ENCODE assay signal across 26 cellular contexts in genomic region chr4:80475781-80476180, GRCh38.
"Had no signal": no experiment of that assay in that cellular context is flagged by ENCODE, and none has a peak within 500 bp of the region (broad histone marks: within the 10 kb centered on the region; RNA-seq: fewer than 3 reads in every experiment).

No MANE protein-coding gene starts in this region.

- H2AFZ ChIP-seq: neural progenitor cell had no signal

- H3K27me3 ChIP-seq: esophagus squamous epithelium, gastrocnemius medialis, heart left ventricle, left lung, neural progenitor cell, transverse colon had no signal

- H3K4me1 Mint-ChIP-seq: stimulated activated naive B cell treated with anti-CD40 and anti-IgM and Interleukin-4, amounts not matched to agents 10 μg/mL and 1 μg/mL and 100 μg/mL, for 72 hours had no signal

- H3K4me1 ChIP-seq: gastrocnemius medialis, heart left ventricle, left lung, neural progenitor cell, psoas muscle had no signal

- H3K4me3 ChIP-seq: esophagus squamous epithelium, gastrocnemius medialis, heart left ventricle, left lung, mucosa of descending colon, neural progenitor cell, psoas muscle, transverse colon had no signal

- H3K4me3 Mint-ChIP-seq: effector memory CD8-positive, alpha-beta T cell; mesothelial cell of epicardium; naive B cell; nephron; neural progenitor cell; stimulated activated naive B cell treated with anti-CD40 and anti-IgM and Interleukin-4, amounts not matched to agents 10 μg/mL and 1 μg/mL and 100 μg/mL, for 72 hours; stimulated activated naive CD8-positive, alpha-beta T cell treated with anti-CD3 and anti-CD28 coated beads, Interleukin-15, Interleukin-2, amounts not matched to agents 100 ng/mL and 50 ng/mL, for 24 hours had no signal

- H3K36me3 Mint-ChIP-seq: mesothelial cell of epicardium; naive B cell; neural progenitor cell; stimulated activated naive B cell treated with anti-CD40 and anti-IgM and Interleukin-4, amounts not matched to agents 10 μg/mL and 1 μg/mL and 100 μg/mL, for 72 hours had no signal

- FAIRE-seq: endometrium, islet of Langerhans, small intestine had no signal

- H3K9me3 Mint-ChIP-seq: mesothelial cell of epicardium; nephron; neural progenitor cell; stimulated activated naive B cell treated with anti-CD40 and anti-IgM and Interleukin-4, amounts not matched to agents 10 μg/mL and 1 μg/mL and 100 μg/mL, for 72 hours had no signal

- H3K4me2 ChIP-seq: neural progenitor cell had no signal

- H3K27me3 Mint-ChIP-seq: effector memory CD8-positive, alpha-beta T cell; stimulated activated naive B cell treated with anti-CD40 and anti-IgM and Interleukin-4, amounts not matched to agents 10 μg/mL and 1 μg/mL and 100 μg/mL, for 72 hours; stimulated activated naive CD8-positive, alpha-beta T cell treated with anti-CD3 and anti-CD28 coated beads, Interleukin-15, Interleukin-2, amounts not matched to agents 100 ng/mL and 50 ng/mL, for 24 hours had no signal

- H3K9ac ChIP-seq: neural progenitor cell had no signal

- DNase-seq: cortex of kidney; effector memory CD8-positive, alpha-beta T cell; erythroblast; esophagus squamous epithelium; foreskin fibroblast; gastrocnemius medialis; heart left ventricle; hippocampal formation; left cardiac atrium; left lung; mesenchymal stem cell; mucosa of descending colon; naive B cell; psoas muscle; right cardiac atrium; small intestine; stimulated activated CD4-positive, alpha-beta T cell treated with anti-CD3 and anti-CD28 coated beads, Interleukin-15, amount 100 ng/mL, for 24 hours; stimulated activated CD4-positive, alpha-beta T cell treated with anti-CD3 and anti-CD28 coated beads, Interleukin-2, amount 100 ng/mL, for 48 hours; stimulated activated naive B cell treated with anti-CD40 and anti-IgM and Interleukin-4, amounts not matched to agents 10 μg/mL and 1 μg/mL and 100 μg/mL, for 72 hours; transverse colon had no signal

- H3K9me3 ChIP-seq: esophagus squamous epithelium, gastrocnemius medialis, left lung, mucosa of descending colon, psoas muscle, transverse colon had no signal

- H3K36me3 ChIP-seq: esophagus squamous epithelium, gastrocnemius medialis, heart left ventricle, left lung, neural progenitor cell, transverse colon had no signal

- ATAC-seq: effector memory CD8-positive, alpha-beta T cell; heart left ventricle; left cardiac atrium; left lung; mucosa of descending colon; stimulated activated naive B cell treated with anti-CD40 and anti-IgM and Interleukin-4, amounts not matched to agents 10 μg/mL and 1 μg/mL and 100 μg/mL, for 72 hours had no signal

- H3K27ac Mint-ChIP-seq: effector memory CD8-positive, alpha-beta T cell; mesothelial cell of epicardium; nephron; neural progenitor cell; stimulated activated naive B cell treated with anti-CD40 and anti-IgM and Interleukin-4, amounts not matched to agents 10 μg/mL and 1 μg/mL and 100 μg/mL, for 72 hours; stimulated activated naive CD8-positive, alpha-beta T cell treated with anti-CD3 and anti-CD28 coated beads, Interleukin-15, Interleukin-2, amounts not matched to agents 100 ng/mL and 50 ng/mL, for 24 hours had no signal

- H3K27ac ChIP-seq: esophagus squamous epithelium, gastrocnemius medialis, heart left ventricle, left lung, neural progenitor cell, psoas muscle, transverse colon had no signal
